ENCODE assay signal across 8 cellular contexts in the genomic region with DNA sequence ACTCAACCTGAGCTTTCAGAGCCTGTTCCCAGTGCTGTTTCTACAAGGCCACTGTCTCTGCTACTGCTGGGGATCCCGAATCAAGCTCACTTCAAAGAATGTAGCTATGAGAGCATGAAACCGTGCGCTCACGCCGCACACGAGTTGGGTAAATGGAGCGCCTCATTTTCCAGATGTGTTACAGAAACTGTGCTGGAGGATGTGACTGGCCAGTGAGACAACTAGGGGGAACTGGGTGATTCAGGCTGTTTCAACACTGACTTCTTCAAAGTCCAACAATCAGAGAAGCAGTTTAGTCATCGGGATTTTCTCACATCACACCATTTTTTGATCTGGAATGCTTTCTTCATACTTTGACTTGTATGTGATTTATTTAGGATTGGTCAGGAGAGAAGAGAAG. TPM values are rescaled to one million over a fixed set of nuclear protein-coding genes. Genes with fewer than 3 reads are reported as not detected.
DNase-seq lines count a peak whose midpoint lies in the region; ATAC-seq, FAIRE-seq and TF ChIP-seq lines count a peak whose summit lies in the region.

No MANE protein-coding gene starts in this region.

- H3K27me3 ChIP-seq in Loucy (ENCODE audit: insufficient read depth, low read length, poor library complexity, severe bottlenecking) (no peaks in the 10 kb centered on the region), lower lobe of right lung (ENCODE audit: low read depth) (no peaks in the 10 kb centered on the region), H9 (ENCODE audit: insufficient read depth, low read length) (no peaks in the 10 kb centered on the region; the same call in 1 of the 2 replicates)

- peaks cover 0 to 8% (median 3%) of the 10 kb centered on the region in 5 experiments for H3K9me3 Mint-ChIP-seq in brain
- no peaks in the 10 kb centered on the region for H3K9me3 Mint-ChIP-seq in stimulated activated naive CD8-positive, alpha-beta T cell treated with anti-CD3 and anti-CD28 coated beads, Interleukin-15, amount 100 ng/mL, for 72 hours
- no peaks in the 10 kb centered on the region; a peak in 1 of 5 replicates for H3K9me3 Mint-ChIP-seq in H9

- intact Hi-C loops in lower lobe of right lung (cut with DNase I), result no loop called here

- peak overlapping the region in 4 of 5 experiments; percentile 9 to 88 (median 52) for H3K4me3 Mint-ChIP-seq in brain
- H3K4me3 Mint-ChIP-seq in stimulated activated naive CD8-positive, alpha-beta T cell treated with anti-CD3 and anti-CD28 coated beads, Interleukin-15, amount 100 ng/mL, for 72 hours, result peak overlapping the region; percentile 18 to 91
- H3K4me3 Mint-ChIP-seq in H9, result no peak overlapping the region

- H3K9ac ChIP-seq in Loucy (ENCODE audit: low read depth, low read length, poor library complexity, severe bottlenecking), result peak overlapping the region; percentile 2
- no peak overlapping the region for H3K9ac ChIP-seq in H9 (ENCODE audit: extremely low read depth, insufficient read length, low read length)

- no peak overlapping the region for H2BK5ac ChIP-seq in H9 (ENCODE audit: insufficient read length, low read length)

- peak overlapping the region; percentile 93 for H3K27ac ChIP-seq in lower lobe of right lung
- H3K27ac ChIP-seq in H9 (ENCODE audit: insufficient read length, low read depth, low read length), result no peak overlapping the region

- no peak overlapping the region for H2BK20ac ChIP-seq in H9 (ENCODE audit: low read depth, low read length, poor library complexity, severe bottlenecking)

- H3K23me2 ChIP-seq in H9 (ENCODE audit: insufficient read length, low read depth, low read length, poor library complexity, severe bottlenecking), result peaks cover 15% of the 10 kb centered on the region

- FAIRE-seq in D721Med (lab: Jason Lieb, UNC), result no peak

- H3K4me3 ChIP-seq in AG04449 (ENCODE audit: low read depth, low read length), result peak overlapping the region; percentile 38
- no peak overlapping the region for H3K4me3 ChIP-seq in Loucy (ENCODE audit: low read length, poor library complexity, severe bottlenecking)
- peak overlapping the region; percentile 80 for H3K4me3 ChIP-seq in lower lobe of right lung

- H3K36me3 Mint-ChIP-seq in brain (peaks cover 14% of the 10 kb centered on the region), H9 (ENCODE audit: insufficient read depth in 1 of 3, low read depth in 3 of 3) (peaks cover 4 to 13% (median 6%) of the 10 kb centered on the region in 3 experiments; a peak in 5 of 7 replicates)

- H3K4me2 ChIP-seq in Loucy (ENCODE audit: low read depth, low read length, poor library complexity, severe bottlenecking) (peak overlapping the region; percentile 71), H9 (ENCODE audit: insufficient read depth, insufficient read length, low read length) (no peak overlapping the region)

- no peak overlapping the region for H4K8ac ChIP-seq in H9 (replicated peaks; ENCODE audit: insufficient read length, low read depth, low read length)

- H3K9me3 ChIP-seq in Loucy (ENCODE audit: insufficient read depth, low read depth, low read length) (no peaks in the 10 kb centered on the region), lower lobe of right lung (no peaks in the 10 kb centered on the region), H9 (ENCODE audit: control insufficient read depth, low read depth, low read length) (no peaks in the 10 kb centered on the region)

- WGBS in H9 (ENCODE audit: extremely low coverage, insufficient read length, low lambda C conversion rate), result no CpG with 5 or more reads among the region's 8 CpGs

- TF ChIP-seq CTCF in AG04449 (IDR thresholded peaks at IDR 0.05; ENCODE audit: insufficient read depth, low read length, missing control alignments) (no peak), Loucy (conservative IDR thresholded peaks at IDR 0.05; ENCODE audit: low read length) (no peak), brain (conservative IDR thresholded peaks at IDR 0.05) (no peak), lower lobe of right lung (IDR thresholded peaks at IDR 0.05) (no peak), H9 (conservative IDR thresholded peaks at IDR 0.05) (no peak), D721Med (IDR thresholded peaks at IDR 0.05; ENCODE audit: insufficient read depth, missing control alignments) (no peak)

- H4K5ac ChIP-seq in H9 (ENCODE audit: insufficient read length, low read depth, low read length), result no peak overlapping the region

- no peak overlapping the region for H2BK15ac ChIP-seq in H9 (ENCODE audit: low read depth, low read length)

- DNase-seq in AG04449 (ENCODE audit: low read depth, low spot score) (peak; percentile 90), lower lobe of right lung (peak; percentile 55), H9 (no peak), retina (no peak), D721Med (ENCODE audit: insufficient read length, low spot score) (no peak)
- DNase-seq in stimulated activated naive CD8-positive, alpha-beta T cell treated with anti-CD3 and anti-CD28 coated beads, Interleukin-15, amount 100 ng/mL, for 72 hours, result no peak

- no peaks in the 10 kb centered on the region for H3K9me2 ChIP-seq in Loucy (replicated peaks; ENCODE audit: low read depth, low read length)

- H3K27me3 Mint-ChIP-seq in brain (peaks cover 4% of the 10 kb centered on the region), H9 (ENCODE audit: low read depth) (peaks cover 7% of the 10 kb centered on the region)
- no peaks in the 10 kb centered on the region for H3K27me3 Mint-ChIP-seq in stimulated activated naive CD8-positive, alpha-beta T cell treated with anti-CD3 and anti-CD28 coated beads, Interleukin-15, amount 100 ng/mL, for 72 hours

- POLR2A ChIA-PET in AG04449 (lab: Yijun Ruan, JAX), result interaction anchor here (1.2 kb wide), 1 partner anchor 98 kb away, joined by 3 read pairs; no protein-coding TSS in a partner anchor

- H2AK5ac ChIP-seq in H9 (ENCODE audit: insufficient read length, low read length), result no peak overlapping the region

- H3K27ac Mint-ChIP-seq in brain (peak overlapping the region in 4 of 5 experiments; percentile 8 to 88 (median 47)), H9 (no peak overlapping the region)
- no peak overlapping the region for H3K27ac Mint-ChIP-seq in stimulated activated naive CD8-positive, alpha-beta T cell treated with anti-CD3 and anti-CD28 coated beads, Interleukin-15, amount 100 ng/mL, for 72 hours

- H3K4ac ChIP-seq in H9 (ENCODE audit: low read depth, low read length), result no peak overlapping the region

- H3F3A ChIP-seq in Loucy (ENCODE audit: low read depth), result peaks cover 3% of the 10 kb centered on the region; the same call in 1 of the 2 replicates

- H2BK12ac ChIP-seq in H9 (ENCODE audit: insufficient read length, low read depth, low read length), result no peak overlapping the region

- no peak overlapping the region for H3K23ac ChIP-seq in H9 (ENCODE audit: insufficient read length, low read depth, low read length)

- no peak overlapping the region for H2BK120ac ChIP-seq in H9 (ENCODE audit: low read depth, low read length, poor library complexity, severe bottlenecking)

- no peak overlapping the region for H3T11ph ChIP-seq in H9 (ENCODE audit: low read length)

- H4K20me1 ChIP-seq in Loucy (ENCODE audit: insufficient read depth, low read length, poor library complexity, severe bottlenecking) (peaks cover 19% of the 10 kb centered on the region), H9 (ENCODE audit: control insufficient read depth, insufficient read depth, insufficient read length) (no peaks in the 10 kb centered on the region)

- no peaks in the 10 kb centered on the region for H3K79me1 ChIP-seq in H9 (ENCODE audit: insufficient read depth, low read depth, low read length, poor library complexity, severe bottlenecking)

- peak; percentile 29 to 37 for ATAC-seq in lower lobe of right lung
- peak; percentile 21 for ATAC-seq in stimulated activated naive CD8-positive, alpha-beta T cell treated with anti-CD3 and anti-CD28 coated beads, Interleukin-15, amount 100 ng/mL, for 72 hours

- H2AFZ ChIP-seq in Loucy (ENCODE audit: low read length) (no peak overlapping the region), H9 (ENCODE audit: low read length) (no peak overlapping the region)

- no peak overlapping the region for H3K56ac ChIP-seq in H9 (ENCODE audit: insufficient read length, low read depth, low read length)

- CTCF ChIA-PET in AG04449 (lab: Yijun Ruan, JAX), result interaction anchor here (1.1 to 2.3 kb wide), 2 partner anchors 66 to 149 kb away, joined by 3 to 8 read pairs; no protein-coding TSS in a partner anchor

- H3K36me3 ChIP-seq in Loucy (ENCODE audit: insufficient read depth, low read length), result no peaks in the 10 kb centered on the region
- no peaks in the 10 kb centered on the region for H3K36me3 ChIP-seq in lower lobe of right lung

- H3K14ac ChIP-seq in H9 (ENCODE audit: insufficient read depth, low read length), result no peak overlapping the region; the same call in 1 of the 2 replicates

- H3K79me2 ChIP-seq in Loucy (ENCODE audit: insufficient read depth, low read length) (peaks cover 60% of the 10 kb centered on the region; the same call in 1 of the 2 replicates), H9 (ENCODE audit: insufficient read depth, low read length) (peaks cover 5% of the 10 kb centered on the region; the same call in 1 of the 2 replicates)

- H4K91ac ChIP-seq in H9 (ENCODE audit: insufficient read length, low read depth, low read length), result no peak overlapping the region

- H3K18ac ChIP-seq in H9 (ENCODE audit: insufficient read length, low read depth, low read length), result no peak overlapping the region

- H3K4me1 Mint-ChIP-seq in brain (peaks cover 66% of the 10 kb centered on the region), H9 (peaks cover 44 to 46% of the 10 kb centered on the region in 2 experiments)
- peaks cover 79% of the 10 kb centered on the region for H3K4me1 Mint-ChIP-seq in stimulated activated naive CD8-positive, alpha-beta T cell treated with anti-CD3 and anti-CD28 coated beads, Interleukin-15, amount 100 ng/mL, for 72 hours

- peaks cover 57% of the 10 kb centered on the region for H3K4me1 ChIP-seq in Loucy (ENCODE audit: insufficient read depth, low read length, poor library complexity, severe bottlenecking)
- H3K4me1 ChIP-seq in lower lobe of right lung, result peaks cover 74% of the 10 kb centered on the region
- H3K4me1 ChIP-seq in H9 (ENCODE audit: insufficient read depth, low read length), result peaks cover 6% of the 10 kb centered on the region; the same call in 1 of the 2 replicates

RNA-seq across cellular contexts. Expression of gene ZNF710, which starts 3.5 kb away (rescaled TPM):
- 8.6 TPM for polyA plus RNA-seq in brain (ENCODE audit: insufficient read depth, low read depth, low replicate concordance)
- total RNA-seq in lower lobe of right lung (50.7 TPM), H9 (2021) (40.7 and 42.8 TPM in 2 replicates)

Comparison
In these comparisons a context has a peak if more than half of its experiments do, and no peak if none do; other contexts are left out.
1. DNase-seq: peak in AG04449 (single experiment) and lower lobe of right lung (single experiment); none in stimulated activated naive CD8-positive, alpha-beta T cell treated with anti-CD3 and anti-CD28 coated beads, Interleukin-15, amount 100 ng/mL, for 72 hours (0 of 2), H9 (single experiment), retina (single experiment) and D721Med (single experiment).
2. H3K27ac Mint-ChIP-seq: peak in brain (4 of 5); none in stimulated activated naive CD8-positive, alpha-beta T cell treated with anti-CD3 and anti-CD28 coated beads, Interleukin-15, amount 100 ng/mL, for 72 hours (0 of 2) and H9 (0 of 3).
3. H3K4me3 Mint-ChIP-seq: peak in brain (4 of 5) and stimulated activated naive CD8-positive, alpha-beta T cell treated with anti-CD3 and anti-CD28 coated beads, Interleukin-15, amount 100 ng/mL, for 72 hours (2 of 2); none in H9 (0 of 2).